In the genomic region with DNA sequence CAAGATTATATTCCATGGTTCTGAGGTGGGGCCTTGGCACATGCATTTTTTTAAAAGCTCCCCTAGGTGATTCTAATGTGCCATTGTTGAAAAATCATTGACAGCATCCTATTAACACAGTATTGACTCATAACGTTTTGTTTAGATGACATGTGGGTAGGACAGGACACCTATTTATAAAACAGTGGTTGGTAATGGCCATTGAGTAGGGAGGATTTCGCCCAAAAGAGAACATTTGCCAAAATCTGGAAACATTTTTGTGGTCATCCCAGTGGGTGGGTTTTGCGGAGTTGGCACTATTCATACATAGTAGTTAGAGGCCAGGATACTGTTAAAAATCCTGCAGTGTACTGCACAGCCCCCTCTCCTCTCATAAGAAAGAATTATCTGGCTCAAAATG, we compare ENCODE assay signal across 16 cellular contexts. TPM values are rescaled to one million over a fixed set of nuclear protein-coding genes. Genes with fewer than 3 reads are reported as not detected.
DNase-seq lines count a peak whose midpoint lies in the region; ATAC-seq and TF ChIP-seq lines count a peak whose summit lies in the region.
"Had no signal": no experiment of that assay in that cellular context is flagged by ENCODE, and none has a peak within 500 bp of the region (broad histone marks: within the 10 kb centered on the region; RNA-seq: fewer than 3 reads in every experiment).

No MANE protein-coding gene starts in this region.

- TF ChIP-seq CTCF in left ventricle myocardium inferior (IDR thresholded peaks at IDR 0.05; ENCODE audit: borderline replicate concordance), result no peak
- no peak for TF ChIP-seq CTCF in GM10248 (IDR thresholded peaks at IDR 0.05; ENCODE audit: control extremely low read depth, extremely low read depth, low read depth, missing control alignments)

- no peaks in the 10 kb centered on the region for H3K9me3 Mint-ChIP-seq in immature natural killer cell
- H3K9me3 Mint-ChIP-seq: activated CD4-positive, alpha-beta T cell treated with anti-CD3 and anti-CD28 coated beads, Interleukin-2, amount 10 ng/mL, durations not matched to agents 24 days and 14 days had no signal

- H3K36me3 Mint-ChIP-seq in immature natural killer cell, result no peaks in the 10 kb centered on the region

- DNase-seq in left ventricle myocardium inferior (no peak), cardiac septum (ENCODE audit: low spot score) (no peak), SJCRH30 (peak; percentile 16 to 22), immature natural killer cell (no peak), NCI-H1930 (lab: John Stamatoyannopoulos, UW) (no peak), GM10248 (ENCODE audit: extremely low spot score) (no peak)
- DNase-seq: activated CD4-positive, alpha-beta T cell treated with anti-CD3 and anti-CD28 coated beads, Interleukin-2, amount 10 ng/mL, durations not matched to agents 24 days and 14 days; activated T-cell treated with anti-CD3 and anti-CD28 coated beads for 4 hours; foreskin melanocyte; NCI-H2029 treated with DMSO at 0.1 percent for 48 hours; NCI-H510A; stimulated activated CD4-positive, alpha-beta T cell treated with anti-CD3 and anti-CD28 coated beads, Interleukin-4, amount 100 ng/mL, for 4 hours; substantia nigra had no signal

- peaks cover 98% of the 10 kb centered on the region for H3K4me1 ChIP-seq in left ventricle myocardium inferior
- peaks cover 4% of the 10 kb centered on the region; the same call in 1 of the 2 replicates for H3K4me1 ChIP-seq in SJCRH30

- POLR2A ChIA-PET in GM10248 (lab: Yijun Ruan, JAX), result no interaction called here

- H3K4me3 ChIP-seq in left ventricle myocardium inferior (no peak overlapping the region), SJCRH30 (no peak overlapping the region)
- H3K4me3 ChIP-seq: K562 had no signal

- H3K9me3 ChIP-seq in left ventricle myocardium inferior (replicated peaks), result no peaks in the 10 kb centered on the region
- H3K9me3 ChIP-seq in SJCRH30 (replicated peaks), result no peaks in the 10 kb centered on the region

- H3K27me3 ChIP-seq in left ventricle myocardium inferior (ENCODE audit: low read depth) (no peaks in the 10 kb centered on the region), SJCRH30 (no peaks in the 10 kb centered on the region)

- CTCF ChIA-PET in GM10248 (lab: Yijun Ruan, JAX), result interaction anchor here (1.0 to 2.1 kb wide), 3 partner anchors 85 to 1837 kb away, joined by 3 to 7 read pairs (median 3); no protein-coding TSS in a partner anchor

- peaks cover 42 to 53% of the 10 kb centered on the region in 2 donors for H3K4me1 Mint-ChIP-seq in immature natural killer cell

- no peak overlapping the region for H3K4me3 Mint-ChIP-seq in immature natural killer cell
- H3K4me3 Mint-ChIP-seq: activated CD4-positive, alpha-beta T cell treated with anti-CD3 and anti-CD28 coated beads, Interleukin-2, amount 10 ng/mL, durations not matched to agents 24 days and 14 days had no signal

- intact Hi-C loops in left ventricle myocardium inferior (cut with micrococcal nuclease) (no loop called here), cardiac septum (cut with DNase I) (no loop called here)

- H3K27me3 Mint-ChIP-seq in immature natural killer cell (ENCODE audit: low read depth in 3 of 3), result peaks cover 0 to 2% (median under 1%) of the 10 kb centered on the region in 3 donors
- H3K27me3 Mint-ChIP-seq: activated CD4-positive, alpha-beta T cell treated with anti-CD3 and anti-CD28 coated beads, Interleukin-2, amount 10 ng/mL, durations not matched to agents 24 days and 14 days had no signal

- H3K36me3 ChIP-seq in left ventricle myocardium inferior (peaks cover 4% of the 10 kb centered on the region), SJCRH30 (no peaks in the 10 kb centered on the region)

- no peak for ATAC-seq in esophagus mucosa
- ATAC-seq in HG02970 (IDR thresholded peaks at IDR 0.05; ENCODE audit: low FRiP score, unreplicated experiment), result no peak

- H3K27ac ChIP-seq in left ventricle myocardium inferior (replicated peaks) (peak overlapping the region; percentile 54), SJCRH30 (no peak overlapping the region)

- peak overlapping the region; percentile 75 to 98 (median 96) for H3K27ac Mint-ChIP-seq in immature natural killer cell
- H3K27ac Mint-ChIP-seq: activated CD4-positive, alpha-beta T cell treated with anti-CD3 and anti-CD28 coated beads, Interleukin-2, amount 10 ng/mL, durations not matched to agents 24 days and 14 days had no signal

RNA-seq across cellular contexts. Expression of gene CHD1, which starts 6.4 kb away (rescaled TPM):
- total RNA-seq in left ventricle myocardium inferior, result 11.6 TPM
- 16.8 TPM for total RNA-seq in cardiac septum
- 73.6 and 95.8 TPM in 2 replicates for total RNA-seq in SJCRH30 (2014; rRNA removed; shearing (Covaris generic))
- 10 to 100 TPM in 1 of 3 donors, 1 to 10 TPM in 2; 5.0 to 10.4 (median 5.5) TPM for polyA plus RNA-seq in immature natural killer cell
- 21.7 TPM for total RNA-seq in esophagus mucosa

Comparison
In these comparisons a context has a peak if more than half of its experiments do, and no peak if none do; other contexts are left out.
1. DNase-seq: peak in SJCRH30 (2 of 2); none in left ventricle myocardium inferior (single experiment), cardiac septum (single experiment), immature natural killer cell (0 of 3), NCI-H1930 (0 of 2) and GM10248 (single experiment).